ENCODE assay signal across 19 cellular contexts in genomic region chr16:3035289-3035971, GRCh38. TPM values are rescaled to one million over a fixed set of nuclear protein-coding genes. Genes with fewer than 3 reads are reported as not detected.
DNase-seq lines count a peak whose midpoint lies in the region; ATAC-seq and TF ChIP-seq lines count a peak whose summit lies in the region.
"Had no signal": no experiment of that assay in that cellular context is flagged by ENCODE, and none has a peak within 500 bp of the region (broad histone marks: within the 10 kb centered on the region; RNA-seq: fewer than 3 reads in every experiment).

No MANE protein-coding gene starts in this region.

- no peak overlapping the region for H3K4me3 Mint-ChIP-seq in activated CD8-positive, alpha-beta T cell treated with anti-CD3 and anti-CD28 coated beads, Interleukin-2, amount 10 ng/mL, durations not matched to agents 7 days and 5 days

- H4K20me1 ChIP-seq in PC-9 (ENCODE audit: insufficient read depth) (peaks cover 11% of the 10 kb centered on the region; the same call in 1 of the 2 replicates), smooth muscle cell (ENCODE audit: low read depth) (peaks cover under 1% of the 10 kb centered on the region)

- no TSS peak for BruUV-seq in PC-9 (replicated peaks; lab: Mats Ljungman, UMichigan)

- H3K27ac Mint-ChIP-seq in activated CD8-positive, alpha-beta T cell treated with anti-CD3 and anti-CD28 coated beads, Interleukin-2, amount 10 ng/mL, durations not matched to agents 7 days and 5 days: no peak overlapping the region
- H3K27ac Mint-ChIP-seq: activated T-helper 2 cell treated with anti-CD3 and anti-CD28 coated beads, Interferon-gamma antibody, Interleukin-2, Interleukin-4, amounts not matched to agents 10 μg/mL and 5 μg/mL and 100 μg/mL, durations not matched to agents 14 hours and 24 hours and 36 hours had no signal

- H3K27me3 Mint-ChIP-seq in activated CD8-positive, alpha-beta T cell treated with anti-CD3 and anti-CD28 coated beads, Interleukin-2, amount 10 ng/mL, durations not matched to agents 7 days and 5 days (ENCODE audit: low read depth): peaks cover 66% of the 10 kb centered on the region

- DNase-seq in PC-9 (no peak), smooth muscle cell (lab: John Stamatoyannopoulos, UW; ENCODE audit: unreplicated experiment) (no peak), GF-D8 (lab: John Stamatoyannopoulos, UW) (no peak), RKO (ENCODE audit: low spot score) (no peak)
- DNase-seq in activated naive CD4-positive, alpha-beta T cell treated with Interleukin-2 at 50 U/mL for 16 hours: no peak
- no peak for DNase-seq in activated CD8-positive, alpha-beta T cell treated with anti-CD3 and anti-CD28 coated beads, Interleukin-2, amount 10 ng/mL, durations not matched to agents 7 days and 5 days
- DNase-seq: activated CD8-positive, alpha-beta memory T cell treated with anti-CD3 and anti-CD28 coated beads for 24 hours; amniotic stem cell; DMS153; GM23248; head of caudate nucleus; NCI-H1930; NCI-H748 treated with DMSO at 0.1 percent for 48 hours; stimulated activated CD4-positive, alpha-beta T cell treated with anti-CD3 and anti-CD28 coated beads, Interleukin-12 subunit alpha, Interleukin-12 subunit beta, amount 100 ng/mL, for 4 hours had no signal

- H3K79me2 ChIP-seq in PC-9 (ENCODE audit: low read depth) (peaks cover 17% of the 10 kb centered on the region), smooth muscle cell (ENCODE audit: low read depth) (no peaks in the 10 kb centered on the region)

- ATAC-seq in activated CD8-positive, alpha-beta T cell treated with anti-CD3 and anti-CD28 coated beads, Interleukin-2, amount 10 ng/mL, durations not matched to agents 7 days and 5 days: no peak

- H3K9me3 ChIP-seq in ES-I3 (ENCODE audit: control insufficient read depth, insufficient read depth, low read length): no peaks in the 10 kb centered on the region
- no peaks in the 10 kb centered on the region for H3K9me3 ChIP-seq in PC-9 (ENCODE audit: insufficient read depth, low read depth)
- H3K9me3 ChIP-seq in iPS-15b (ENCODE audit: control insufficient read depth, insufficient read depth, low read length): no peaks in the 10 kb centered on the region
- no peaks in the 10 kb centered on the region for H3K9me3 ChIP-seq in smooth muscle cell (replicated peaks; ENCODE audit: low read depth)
- H3K9me3 ChIP-seq: esophagus muscularis mucosa had no signal

- H3K9ac ChIP-seq in ES-I3 (ENCODE audit: low read depth, low read length): peak overlapping the region; percentile 35
- no peak overlapping the region for H3K9ac ChIP-seq in iPS-15b (ENCODE audit: low read depth, low read length)
- H3K9ac ChIP-seq in smooth muscle cell (ENCODE audit: low read depth): no peak overlapping the region
- H3K9ac ChIP-seq: GM23248 had no signal

- no peaks in the 10 kb centered on the region for H3K36me3 Mint-ChIP-seq in activated CD8-positive, alpha-beta T cell treated with anti-CD3 and anti-CD28 coated beads, Interleukin-2, amount 10 ng/mL, durations not matched to agents 7 days and 5 days (ENCODE audit: low read depth)

- H3K4me1 ChIP-seq in ES-I3 (ENCODE audit: insufficient read depth, low read length) (peaks cover 4% of the 10 kb centered on the region; the same call in 1 of the 2 replicates), PC-9 (replicated peaks; ENCODE audit: insufficient read depth) (peaks cover 56% of the 10 kb centered on the region), iPS-15b (ENCODE audit: control insufficient read depth, insufficient read depth, low read length) (peaks cover 3% of the 10 kb centered on the region), smooth muscle cell (ENCODE audit: low read depth) (peaks cover 4% of the 10 kb centered on the region)

- H2AFZ ChIP-seq in PC-9 (no peak overlapping the region; the same call in 1 of the 2 replicates), smooth muscle cell (ENCODE audit: low read depth) (no peak overlapping the region)
- H2AFZ ChIP-seq: GM23248 had no signal

- peak overlapping the region; percentile 87 for H3K4me2 ChIP-seq in PC-9
- peak overlapping the region; percentile 70 for H3K4me2 ChIP-seq in smooth muscle cell

- H3K27ac ChIP-seq in PC-9 (no peak overlapping the region), smooth muscle cell (ENCODE audit: low read depth) (no peak overlapping the region)
- H3K27ac ChIP-seq: esophagus muscularis mucosa, GM23248, RWPE1 had no signal

- no peaks in the 10 kb centered on the region for H3K36me3 ChIP-seq in ES-I3 (ENCODE audit: insufficient read depth, low read length)
- H3K36me3 ChIP-seq in PC-9 (ENCODE audit: low read depth): 0 out of 2 replicates have a peak, but pooled peaks cover 3% of the 10 kb centered on the region
- H3K36me3 ChIP-seq in iPS-15b (ENCODE audit: control insufficient read depth, insufficient read depth, low read length): peaks cover 3% of the 10 kb centered on the region
- no peaks in the 10 kb centered on the region for H3K36me3 ChIP-seq in smooth muscle cell (ENCODE audit: low read depth)
- H3K36me3 ChIP-seq: esophagus muscularis mucosa had no signal

- H3K4me1 Mint-ChIP-seq in activated CD8-positive, alpha-beta T cell treated with anti-CD3 and anti-CD28 coated beads, Interleukin-2, amount 10 ng/mL, durations not matched to agents 7 days and 5 days (ENCODE audit: low read depth): peaks cover 18% of the 10 kb centered on the region

- 75% methylated on average over 19 of the region's 19 CpGs for WGBS in smooth muscle cell (ENCODE audit: low lambda C conversion rate)

- CTCF ChIA-PET in PC-9 (lab: Charles Lee): no interaction called here
- CTCF ChIA-PET in activated CD8-positive, alpha-beta T cell treated with anti-CD3 and anti-CD28 coated beads, Interleukin-2, amount 10 ng/mL, durations not matched to agents 7 days and 5 days (lab: Charles Lee): interaction anchor here (0.9 to 10.4 kb wide), 6 partner anchors 9 to 93 kb away, joined by 3 to 270 read pairs (median 132); partner anchors contain the start of genes BICDL2, CLDN6, HCFC1R1 and MMP25

- TF ChIP-seq CTCF in PC-9 (conservative IDR thresholded peaks at IDR 0.05) (no peak), smooth muscle cell (IDR thresholded peaks at IDR 0.05; ENCODE audit: borderline replicate concordance, insufficient read depth, poor library complexity, severe bottlenecking) (no peak)

- POLR2A ChIA-PET in PC-9 (lab: Charles Lee; ENCODE audit: unreplicated experiment): interaction anchor here (0.5 kb wide), 1 partner anchor 12 kb away, joined by 8 read pairs; the partner anchor contains the start of genes HCFC1R1 and THOC6
- POLR2A ChIA-PET in activated CD8-positive, alpha-beta T cell treated with anti-CD3 and anti-CD28 coated beads, Interleukin-2, amount 10 ng/mL, durations not matched to agents 7 days and 5 days (lab: Charles Lee): interaction anchor here (0.7 to 4.9 kb wide), 4 partner anchors 9 to 29 kb away, joined by 3 to 20 read pairs (median 4); partner anchors contain the start of genes HCFC1R1, THOC6 and TNFRSF12A

- H3F3A ChIP-seq in PC-9 (ENCODE audit: insufficient read depth, low read depth) (peaks cover 52% of the 10 kb centered on the region), smooth muscle cell (ENCODE audit: low read depth) (no peaks in the 10 kb centered on the region)

- H3K4me3 ChIP-seq in PC-9: peak overlapping the region; percentile 92
- peak overlapping the region; percentile 62 for H3K4me3 ChIP-seq in iPS-15b (ENCODE audit: low read depth, low read length)
- H3K4me3 ChIP-seq in smooth muscle cell: no peak overlapping the region
- H3K4me3 ChIP-seq: GM23248 had no signal

- no peaks in the 10 kb centered on the region for H3K9me3 Mint-ChIP-seq in activated CD8-positive, alpha-beta T cell treated with anti-CD3 and anti-CD28 coated beads, Interleukin-2, amount 10 ng/mL, durations not matched to agents 7 days and 5 days (ENCODE audit: insufficient read depth)
- H3K9me3 Mint-ChIP-seq: activated T-helper 2 cell treated with anti-CD3 and anti-CD28 coated beads, Interferon-gamma antibody, Interleukin-2, Interleukin-4, amounts not matched to agents 10 μg/mL and 5 μg/mL and 100 μg/mL, durations not matched to agents 14 hours and 24 hours and 36 hours had no signal

- intact Hi-C loops in PC-9 (cut with micrococcal nuclease; ENCODE audit: unreplicated experiment): no loop called here

- H3K27me3 ChIP-seq in PC-9 (ENCODE audit: insufficient read depth, low read depth) (no peaks in the 10 kb centered on the region), iPS-15b (ENCODE audit: control insufficient read depth, insufficient read depth, low read length) (peaks cover 15% of the 10 kb centered on the region), smooth muscle cell (ENCODE audit: low read depth) (peaks cover 72% of the 10 kb centered on the region)

- H3K9me2 ChIP-seq in PC-9 (ENCODE audit: insufficient read depth): no peaks in the 10 kb centered on the region

RNA-seq across cellular contexts. Expression of gene BICDL2, which starts 1.3 kb away (rescaled TPM):
- total RNA-seq in PC-9 (2021) (57.9 and 68.7 TPM in 2 replicates), smooth muscle cell (0.49 and 1.5 TPM in 2 replicates)
- polyA plus RNA-seq in smooth muscle cell: 0.86 and 7.9 TPM in 2 replicates
- total RNA-seq in activated CD8-positive, alpha-beta T cell treated with anti-CD3 and anti-CD28 coated beads, Interleukin-2, amount 10 ng/mL, durations not matched to agents 7 days and 5 days: under 1 TPM; 0.84 to 0.94 TPM

RNA-seq across cellular contexts. Expression of gene MMP25, which starts 10.9 kb away (rescaled TPM):
- total RNA-seq in PC-9 (2021): 0.28 and 0.83 TPM in 2 replicates
- total RNA-seq in smooth muscle cell: 0.36 and 0.90 TPM in 2 replicates
- polyA plus RNA-seq in smooth muscle cell: 1.3 and 3.5 TPM in 2 replicates
- 10 to 100 TPM; 58.0 to 66.1 TPM for total RNA-seq in activated CD8-positive, alpha-beta T cell treated with anti-CD3 and anti-CD28 coated beads, Interleukin-2, amount 10 ng/mL, durations not matched to agents 7 days and 5 days
- total RNA-seq: GM23248 had no signal

RNA-seq across cellular contexts. Expression of gene THOC6, which starts 11.6 kb away (rescaled TPM):
- 69.9 and 109 TPM in 2 replicates for total RNA-seq in PC-9 (2021)
- 24.1 and 28.9 TPM in 2 replicates for total RNA-seq in smooth muscle cell
- polyA plus RNA-seq in smooth muscle cell: 59.4 and 83.9 TPM in 2 replicates
- 10 to 100 TPM; 57.4 to 57.9 TPM for total RNA-seq in activated CD8-positive, alpha-beta T cell treated with anti-CD3 and anti-CD28 coated beads, Interleukin-2, amount 10 ng/mL, durations not matched to agents 7 days and 5 days

RNA-seq across cellular contexts. Expression of gene HCFC1R1, which starts 11.7 kb away (rescaled TPM):
- total RNA-seq in PC-9 (2021): 118 and 186 TPM in 2 replicates
- total RNA-seq in smooth muscle cell: 63.3 and 73.5 TPM in 2 replicates
- 337 and 367 TPM in 2 replicates for polyA plus RNA-seq in smooth muscle cell
- total RNA-seq in activated CD8-positive, alpha-beta T cell treated with anti-CD3 and anti-CD28 coated beads, Interleukin-2, amount 10 ng/mL, durations not matched to agents 7 days and 5 days: 10 to 100 TPM; 41.0 to 41.7 TPM

RNA-seq across cellular contexts. Expression of gene TNFRSF12A, which starts 15.3 kb away (rescaled TPM):
- total RNA-seq in PC-9 (2021) (226 and 242 TPM in 2 replicates), smooth muscle cell (192 and 219 TPM in 2 replicates)
- 386 and 512 TPM in 2 replicates for polyA plus RNA-seq in smooth muscle cell
- total RNA-seq in activated CD8-positive, alpha-beta T cell treated with anti-CD3 and anti-CD28 coated beads, Interleukin-2, amount 10 ng/mL, durations not matched to agents 7 days and 5 days: 1 to 10 TPM; 4.2 to 4.7 TPM

Comparison
In these comparisons a context has a peak if more than half of its experiments do, and no peak if none do; other contexts are left out.
1. RNA of gene BICDL2, which starts 1.3 kb away (total RNA-seq): 57.9 to 68.7 TPM in PC-9; 0.49 to 1.5 TPM in smooth muscle cell and 0.84 to 0.94 TPM in activated CD8-positive, alpha-beta T cell treated with anti-CD3 and anti-CD28 coated beads, Interleukin-2, amount 10 ng/mL, durations not matched to agents 7 days and 5 days; every median in the first group is over 10 times any median in the second.
2. RNA of gene MMP25, which starts 10.9 kb away (total RNA-seq): 58.0 to 66.1 TPM in activated CD8-positive, alpha-beta T cell treated with anti-CD3 and anti-CD28 coated beads, Interleukin-2, amount 10 ng/mL, durations not matched to agents 7 days and 5 days; 0.36 to 0.90 TPM in smooth muscle cell and 0.28 to 0.83 TPM in PC-9; every median in the first group is over 10 times any median in the second.